Comparison of ENCODE assay signal across 9 cellular contexts in genomic region chr20:47681977-47682812, GRCh38.
DNase-seq lines count a peak whose midpoint lies in the region.
"Had no signal": no experiment of that assay in that cellular context is flagged by ENCODE, and none has a peak within 500 bp of the region (broad histone marks: within the 10 kb centered on the region; RNA-seq: fewer than 3 reads in every experiment).

No MANE protein-coding gene starts in this region.

- peak; percentile 61 for DNase-seq in RPMI7951 (ENCODE audit: low read depth)
- peak; percentile 26 for DNase-seq in foreskin melanocyte
- DNase-seq in medulla oblongata (ENCODE audit: extremely low spot score) = peak; percentile 83
- DNase-seq in ureter (ENCODE audit: low spot score) = peak; percentile 69
- DNase-seq in NCI-H2107 treated with DMSO at 0.1 percent for 48 hours (lab: John Stamatoyannopoulos, UW; ENCODE audit: unreplicated experiment) = no peak
- no peak for DNase-seq in SKM-1 treated with dmso at 0.1 percent for 144 hours (lab: John Stamatoyannopoulos, UW; ENCODE audit: unreplicated experiment)
- no peak for DNase-seq in GM19238 (ENCODE audit: insufficient read length, low spot score)
- DNase-seq: DMS79 treated with DMSO at 0.1 percent for 48 hours, NCI-H1930 had no signal

Comparison
In these comparisons a context has a peak if more than half of its experiments do, and no peak if none do; other contexts are left out.
1. DNase-seq: peak in RPMI7951 (single experiment), foreskin melanocyte (single experiment), medulla oblongata (single experiment) and ureter (single experiment); none in NCI-H2107 treated with DMSO at 0.1 percent for 48 hours (single experiment), SKM-1 treated with dmso at 0.1 percent for 144 hours (single experiment) and GM19238 (single experiment).